In genomic region chr7:43479543-43479942, GRCh38 we compare ENCODE assay signal across 16 cellular contexts.
"Had no signal": no experiment of that assay in that cellular context is flagged by ENCODE, and none has a peak within 500 bp of the region (broad histone marks: within the 10 kb centered on the region; RNA-seq: fewer than 3 reads in every experiment).

No MANE protein-coding gene starts in this region.

- FAIRE-seq: HTR-8/SVneo had no signal

- H3K4me3 Mint-ChIP-seq: IgD-negative memory B cell, T-cell had no signal

- H3K9me3 ChIP-seq: MG63, SK-N-SH had no signal

- H3K4me2 ChIP-seq: SK-N-SH had no signal

- H3K9me3 Mint-ChIP-seq: IgD-negative memory B cell, T-cell had no signal

- ATAC-seq: T-cell had no signal

- H3K27me3 ChIP-seq: MG63 had no signal

- H3K4me3 ChIP-seq: MG63 had no signal

- H3K27ac Mint-ChIP-seq: IgD-negative memory B cell, T-cell had no signal

- H3K27ac ChIP-seq: HL-60, RWPE1 had no signal

- H3K36me3 Mint-ChIP-seq: IgD-negative memory B cell, T-cell had no signal

- H3K9ac ChIP-seq: SK-N-SH had no signal

- DNase-seq: MG63, NCI-H1092 treated with DMSO at 0.1 percent for 48 hours, NCI-H1436, NCI-H187, NCI-H2029, NCI-H2081 treated with DMSO at 0.1 percent for 48 hours, NCI-H2171, NCI-H526 treated with DMSO at 0.1 percent for 48 hours, NCI-H774, SK-N-SH, SW 1271, T-cell had no signal

- H3K36me3 ChIP-seq: MG63 had no signal
